ENCODE assay signal across 19 cellular contexts in genomic region chr17:28765038-28765437, GRCh38. TPM values are rescaled to one million over a fixed set of nuclear protein-coding genes. Genes with fewer than 3 reads are reported as not detected.
DNase-seq lines count a peak whose midpoint lies in the region; ATAC-seq and TF ChIP-seq lines count a peak whose summit lies in the region.
"Had no signal": no experiment of that assay in that cellular context is flagged by ENCODE, and none has a peak within 500 bp of the region (broad histone marks: within the 10 kb centered on the region; RNA-seq: fewer than 3 reads in every experiment).

No MANE protein-coding gene starts in this region.

- H3K27me3 Mint-ChIP-seq in activated naive CD8-positive, alpha-beta T cell = no peaks in the 10 kb centered on the region
- H3K27me3 Mint-ChIP-seq in activated naive CD8-positive, alpha-beta T cell treated with anti-CD3 and anti-CD28 coated beads for 36 hours = no peaks in the 10 kb centered on the region
- no peaks in the 10 kb centered on the region for H3K27me3 Mint-ChIP-seq in activated T-helper 1 cell treated with anti-CD3 and anti-CD28 coated beads, Interleukin-12 subunit alpha, Interleukin-12 subunit beta, Interleukin-2, Interleukin-4 antibody, amounts not matched to agents 30 ng/mL and 10 ng/mL and 1 ng/mL, durations not matched to agents 14 hours and 24 hours and 36 hours (ENCODE audit: insufficient read depth)
- H3K27me3 Mint-ChIP-seq in mesothelial cell of epicardium (ENCODE audit: low read depth) = no peaks in the 10 kb centered on the region

- no peak for DNase-seq in activated naive CD8-positive, alpha-beta T cell treated with anti-CD3 and anti-CD28 coated beads for 36 hours
- no peak for DNase-seq in activated T-helper 1 cell treated with anti-CD3 and anti-CD28 coated beads, Interleukin-12 subunit alpha, Interleukin-12 subunit beta, Interleukin-2, Interleukin-4 antibody, amounts not matched to agents 30 ng/mL and 10 ng/mL and 1 ng/mL, durations not matched to agents 14 hours and 24 hours and 36 hours (ENCODE audit: low spot score)
- DNase-seq in mesenteric fat pad (ENCODE audit: low spot score) (peak; percentile 39), substantia nigra (lab: John Stamatoyannopoulos, UW) (peak in 3 of 49 donors; percentile 16 to 42 (median 24)), NCI-H2029 treated with DMSO at 0.1 percent for 48 hours (lab: John Stamatoyannopoulos, UW) (no peak), mesothelial cell of epicardium (ENCODE audit: low spot score in 2 of 2, unreplicated experiment in 2 of 2) (no peak)
- DNase-seq: BE2C; CD8-positive, alpha-beta T cell; DND-41; GDM1; GM23248; KBM-7; NCI-H1092 treated with DMSO at 0.1 percent for 48 hours; NCI-H1694 treated with DMSO at 0.1 percent for 48 hours; NCI-H69; NK-92 treated with Interleukin-12 subunit alpha and Interleukin-12 subunit beta, amount 100 ng/mL, for 24 hours had no signal

- H3K36me3 Mint-ChIP-seq in activated naive CD8-positive, alpha-beta T cell = peaks cover 2% of the 10 kb centered on the region
- H3K36me3 Mint-ChIP-seq in activated naive CD8-positive, alpha-beta T cell treated with anti-CD3 and anti-CD28 coated beads for 36 hours = peaks cover 2% of the 10 kb centered on the region
- H3K36me3 Mint-ChIP-seq in activated T-helper 1 cell treated with anti-CD3 and anti-CD28 coated beads, Interleukin-12 subunit alpha, Interleukin-12 subunit beta, Interleukin-2, Interleukin-4 antibody, amounts not matched to agents 30 ng/mL and 10 ng/mL and 1 ng/mL, durations not matched to agents 14 hours and 24 hours and 36 hours (ENCODE audit: low read depth) = peaks cover 10% of the 10 kb centered on the region
- peaks cover 9% of the 10 kb centered on the region for H3K36me3 Mint-ChIP-seq in mesothelial cell of epicardium

- H3K4me1 Mint-ChIP-seq in activated naive CD8-positive, alpha-beta T cell (ENCODE audit: low read depth) = peaks cover 7% of the 10 kb centered on the region
- peaks cover 12% of the 10 kb centered on the region for H3K4me1 Mint-ChIP-seq in activated naive CD8-positive, alpha-beta T cell treated with anti-CD3 and anti-CD28 coated beads for 36 hours
- peaks cover 26% of the 10 kb centered on the region for H3K4me1 Mint-ChIP-seq in activated T-helper 1 cell treated with anti-CD3 and anti-CD28 coated beads, Interleukin-12 subunit alpha, Interleukin-12 subunit beta, Interleukin-2, Interleukin-4 antibody, amounts not matched to agents 30 ng/mL and 10 ng/mL and 1 ng/mL, durations not matched to agents 14 hours and 24 hours and 36 hours (ENCODE audit: low read depth)
- H3K4me1 Mint-ChIP-seq in mesothelial cell of epicardium = peaks cover 1% of the 10 kb centered on the region

- H3K27ac Mint-ChIP-seq in activated naive CD8-positive, alpha-beta T cell = peak overlapping the region; percentile 76
- no peak overlapping the region for H3K27ac Mint-ChIP-seq in activated naive CD8-positive, alpha-beta T cell treated with anti-CD3 and anti-CD28 coated beads for 36 hours
- peak overlapping the region; percentile 52 for H3K27ac Mint-ChIP-seq in activated T-helper 1 cell treated with anti-CD3 and anti-CD28 coated beads, Interleukin-12 subunit alpha, Interleukin-12 subunit beta, Interleukin-2, Interleukin-4 antibody, amounts not matched to agents 30 ng/mL and 10 ng/mL and 1 ng/mL, durations not matched to agents 14 hours and 24 hours and 36 hours
- H3K27ac Mint-ChIP-seq in mesothelial cell of epicardium = no peak overlapping the region
- H3K27ac Mint-ChIP-seq: CD8-positive, alpha-beta T cell had no signal

- ATAC-seq in HG03159 (IDR thresholded peaks at IDR 0.05; ENCODE audit: unreplicated experiment) = no peak
- ATAC-seq: CD8-positive, alpha-beta T cell had no signal

- no peaks in the 10 kb centered on the region for H3K9me3 Mint-ChIP-seq in activated naive CD8-positive, alpha-beta T cell (ENCODE audit: low read depth)
- no peaks in the 10 kb centered on the region for H3K9me3 Mint-ChIP-seq in activated naive CD8-positive, alpha-beta T cell treated with anti-CD3 and anti-CD28 coated beads for 36 hours
- H3K9me3 Mint-ChIP-seq in activated T-helper 1 cell treated with anti-CD3 and anti-CD28 coated beads, Interleukin-12 subunit alpha, Interleukin-12 subunit beta, Interleukin-2, Interleukin-4 antibody, amounts not matched to agents 30 ng/mL and 10 ng/mL and 1 ng/mL, durations not matched to agents 14 hours and 24 hours and 36 hours = no peaks in the 10 kb centered on the region
- H3K9me3 Mint-ChIP-seq in mesothelial cell of epicardium = no peaks in the 10 kb centered on the region
- H3K9me3 Mint-ChIP-seq: CD8-positive, alpha-beta T cell had no signal

- intact Hi-C loops in activated T-helper 1 cell treated with anti-CD3 and anti-CD28 coated beads, Interleukin-12 subunit alpha, Interleukin-12 subunit beta, Interleukin-2, Interleukin-4 antibody, amounts not matched to agents 30 ng/mL and 10 ng/mL and 1 ng/mL, durations not matched to agents 14 hours and 24 hours and 36 hours (cut with micrococcal nuclease) = loop anchor here (10.0 kb wide), 1 partner anchor 350 kb away; no protein-coding TSS in a partner anchor

- H3K4me3 Mint-ChIP-seq in activated naive CD8-positive, alpha-beta T cell = no peak overlapping the region
- H3K4me3 Mint-ChIP-seq in activated naive CD8-positive, alpha-beta T cell treated with anti-CD3 and anti-CD28 coated beads for 36 hours = no peak overlapping the region
- no peak overlapping the region for H3K4me3 Mint-ChIP-seq in activated T-helper 1 cell treated with anti-CD3 and anti-CD28 coated beads, Interleukin-12 subunit alpha, Interleukin-12 subunit beta, Interleukin-2, Interleukin-4 antibody, amounts not matched to agents 30 ng/mL and 10 ng/mL and 1 ng/mL, durations not matched to agents 14 hours and 24 hours and 36 hours
- H3K4me3 Mint-ChIP-seq in mesothelial cell of epicardium = no peak overlapping the region
- H3K4me3 Mint-ChIP-seq: CD8-positive, alpha-beta T cell had no signal

- TF ChIP-seq CTCF in mesothelial cell of epicardium (IDR thresholded peaks at IDR 0.05; ENCODE audit: unreplicated experiment) = no peak

- peak overlapping the region; percentile 73 for H3K27ac ChIP-seq in substantia nigra (ENCODE audit: low read depth, low read length, poor library complexity, severe bottlenecking)
- H3K27ac ChIP-seq: GM23248, HL-60 had no signal

RNA-seq across cellular contexts. Expression of gene TRAF4, which starts 21.2 kb away (rescaled TPM):
- 100 to 1,000 TPM; 219 to 221 TPM for total RNA-seq in activated naive CD8-positive, alpha-beta T cell treated with anti-CD3 and anti-CD28 coated beads for 36 hours
- total RNA-seq in activated T-helper 1 cell treated with anti-CD3 and anti-CD28 coated beads, Interleukin-12 subunit alpha, Interleukin-12 subunit beta, Interleukin-2, Interleukin-4 antibody, amounts not matched to agents 30 ng/mL and 10 ng/mL and 1 ng/mL, durations not matched to agents 14 hours and 24 hours and 36 hours = 178 and 182 TPM in 2 replicates
- 17.5 TPM for total RNA-seq in mesenteric fat pad
- 252 to 259 TPM (median 254 TPM) in 3 replicates for total RNA-seq in mesothelial cell of epicardium

RNA-seq across cellular contexts. Expression of gene NEK8, which starts 36.5 kb away (rescaled TPM):
- 1 to 10 TPM; 4.8 to 5.6 TPM for total RNA-seq in activated naive CD8-positive, alpha-beta T cell treated with anti-CD3 and anti-CD28 coated beads for 36 hours
- total RNA-seq in activated T-helper 1 cell treated with anti-CD3 and anti-CD28 coated beads, Interleukin-12 subunit alpha, Interleukin-12 subunit beta, Interleukin-2, Interleukin-4 antibody, amounts not matched to agents 30 ng/mL and 10 ng/mL and 1 ng/mL, durations not matched to agents 14 hours and 24 hours and 36 hours = 5.2 and 5.4 TPM in 2 replicates
- 2.3 TPM for total RNA-seq in mesenteric fat pad
- 5.2 to 7.6 TPM (median 5.9 TPM) in 3 replicates for total RNA-seq in mesothelial cell of epicardium

RNA-seq across cellular contexts. Expression of gene TLCD1, which starts 39.0 kb away (rescaled TPM):
- 10 to 100 TPM; 15.5 to 17.8 TPM for total RNA-seq in activated naive CD8-positive, alpha-beta T cell treated with anti-CD3 and anti-CD28 coated beads for 36 hours
- 9.5 and 11.5 TPM in 2 replicates for total RNA-seq in activated T-helper 1 cell treated with anti-CD3 and anti-CD28 coated beads, Interleukin-12 subunit alpha, Interleukin-12 subunit beta, Interleukin-2, Interleukin-4 antibody, amounts not matched to agents 30 ng/mL and 10 ng/mL and 1 ng/mL, durations not matched to agents 14 hours and 24 hours and 36 hours
- total RNA-seq in mesenteric fat pad = 3.4 TPM
- total RNA-seq in mesothelial cell of epicardium = 2.3 to 3.8 TPM (median 3.3 TPM) in 3 replicates

RNA-seq across cellular contexts. Expression of gene RPL23A, which starts 45.3 kb away (rescaled TPM):
- 1,000 to 10,000 TPM; 2,447 to 2,533 TPM for total RNA-seq in activated naive CD8-positive, alpha-beta T cell treated with anti-CD3 and anti-CD28 coated beads for 36 hours
- 1,513 and 1,534 TPM in 2 replicates for total RNA-seq in activated T-helper 1 cell treated with anti-CD3 and anti-CD28 coated beads, Interleukin-12 subunit alpha, Interleukin-12 subunit beta, Interleukin-2, Interleukin-4 antibody, amounts not matched to agents 30 ng/mL and 10 ng/mL and 1 ng/mL, durations not matched to agents 14 hours and 24 hours and 36 hours
- 1,078 TPM for total RNA-seq in mesenteric fat pad
- 1,669 to 1,804 TPM (median 1,792 TPM) in 3 replicates for total RNA-seq in mesothelial cell of epicardium

RNA-seq across cellular contexts. Expression of gene RAB34, which starts 47.4 kb away (rescaled TPM):
- total RNA-seq in activated naive CD8-positive, alpha-beta T cell treated with anti-CD3 and anti-CD28 coated beads for 36 hours = 1 to 10 TPM; 7.6 to 8.2 TPM
- total RNA-seq in activated T-helper 1 cell treated with anti-CD3 and anti-CD28 coated beads, Interleukin-12 subunit alpha, Interleukin-12 subunit beta, Interleukin-2, Interleukin-4 antibody, amounts not matched to agents 30 ng/mL and 10 ng/mL and 1 ng/mL, durations not matched to agents 14 hours and 24 hours and 36 hours = 17.6 and 18.2 TPM in 2 replicates
- 43.3 TPM for total RNA-seq in mesenteric fat pad
- total RNA-seq in mesothelial cell of epicardium = 172 to 181 TPM (median 178 TPM) in 3 replicates

Comparison
In these comparisons a context has a peak if more than half of its experiments do, and no peak if none do; other contexts are left out.
1. H3K27ac Mint-ChIP-seq: peak in activated naive CD8-positive, alpha-beta T cell (single experiment) and activated T-helper 1 cell treated with anti-CD3 and anti-CD28 coated beads, Interleukin-12 subunit alpha, Interleukin-12 subunit beta, Interleukin-2, Interleukin-4 antibody, amounts not matched to agents 30 ng/mL and 10 ng/mL and 1 ng/mL, durations not matched to agents 14 hours and 24 hours and 36 hours (single experiment); none in activated naive CD8-positive, alpha-beta T cell treated with anti-CD3 and anti-CD28 coated beads for 36 hours (single experiment) and mesothelial cell of epicardium (single experiment).